Comparison of ENCODE assay signal across 1 cellular context in genomic region chr2:37412201-37412600, GRCh38.
TF ChIP-seq lines count a peak whose summit lies in the region.

No MANE protein-coding gene starts in this region.

TF ChIP-seq in H1, 55 proteins besides CTCF, POLR2A, EP300 and RAD21 (continued from another document):
- TF ChIP-seq, protein P1, sequence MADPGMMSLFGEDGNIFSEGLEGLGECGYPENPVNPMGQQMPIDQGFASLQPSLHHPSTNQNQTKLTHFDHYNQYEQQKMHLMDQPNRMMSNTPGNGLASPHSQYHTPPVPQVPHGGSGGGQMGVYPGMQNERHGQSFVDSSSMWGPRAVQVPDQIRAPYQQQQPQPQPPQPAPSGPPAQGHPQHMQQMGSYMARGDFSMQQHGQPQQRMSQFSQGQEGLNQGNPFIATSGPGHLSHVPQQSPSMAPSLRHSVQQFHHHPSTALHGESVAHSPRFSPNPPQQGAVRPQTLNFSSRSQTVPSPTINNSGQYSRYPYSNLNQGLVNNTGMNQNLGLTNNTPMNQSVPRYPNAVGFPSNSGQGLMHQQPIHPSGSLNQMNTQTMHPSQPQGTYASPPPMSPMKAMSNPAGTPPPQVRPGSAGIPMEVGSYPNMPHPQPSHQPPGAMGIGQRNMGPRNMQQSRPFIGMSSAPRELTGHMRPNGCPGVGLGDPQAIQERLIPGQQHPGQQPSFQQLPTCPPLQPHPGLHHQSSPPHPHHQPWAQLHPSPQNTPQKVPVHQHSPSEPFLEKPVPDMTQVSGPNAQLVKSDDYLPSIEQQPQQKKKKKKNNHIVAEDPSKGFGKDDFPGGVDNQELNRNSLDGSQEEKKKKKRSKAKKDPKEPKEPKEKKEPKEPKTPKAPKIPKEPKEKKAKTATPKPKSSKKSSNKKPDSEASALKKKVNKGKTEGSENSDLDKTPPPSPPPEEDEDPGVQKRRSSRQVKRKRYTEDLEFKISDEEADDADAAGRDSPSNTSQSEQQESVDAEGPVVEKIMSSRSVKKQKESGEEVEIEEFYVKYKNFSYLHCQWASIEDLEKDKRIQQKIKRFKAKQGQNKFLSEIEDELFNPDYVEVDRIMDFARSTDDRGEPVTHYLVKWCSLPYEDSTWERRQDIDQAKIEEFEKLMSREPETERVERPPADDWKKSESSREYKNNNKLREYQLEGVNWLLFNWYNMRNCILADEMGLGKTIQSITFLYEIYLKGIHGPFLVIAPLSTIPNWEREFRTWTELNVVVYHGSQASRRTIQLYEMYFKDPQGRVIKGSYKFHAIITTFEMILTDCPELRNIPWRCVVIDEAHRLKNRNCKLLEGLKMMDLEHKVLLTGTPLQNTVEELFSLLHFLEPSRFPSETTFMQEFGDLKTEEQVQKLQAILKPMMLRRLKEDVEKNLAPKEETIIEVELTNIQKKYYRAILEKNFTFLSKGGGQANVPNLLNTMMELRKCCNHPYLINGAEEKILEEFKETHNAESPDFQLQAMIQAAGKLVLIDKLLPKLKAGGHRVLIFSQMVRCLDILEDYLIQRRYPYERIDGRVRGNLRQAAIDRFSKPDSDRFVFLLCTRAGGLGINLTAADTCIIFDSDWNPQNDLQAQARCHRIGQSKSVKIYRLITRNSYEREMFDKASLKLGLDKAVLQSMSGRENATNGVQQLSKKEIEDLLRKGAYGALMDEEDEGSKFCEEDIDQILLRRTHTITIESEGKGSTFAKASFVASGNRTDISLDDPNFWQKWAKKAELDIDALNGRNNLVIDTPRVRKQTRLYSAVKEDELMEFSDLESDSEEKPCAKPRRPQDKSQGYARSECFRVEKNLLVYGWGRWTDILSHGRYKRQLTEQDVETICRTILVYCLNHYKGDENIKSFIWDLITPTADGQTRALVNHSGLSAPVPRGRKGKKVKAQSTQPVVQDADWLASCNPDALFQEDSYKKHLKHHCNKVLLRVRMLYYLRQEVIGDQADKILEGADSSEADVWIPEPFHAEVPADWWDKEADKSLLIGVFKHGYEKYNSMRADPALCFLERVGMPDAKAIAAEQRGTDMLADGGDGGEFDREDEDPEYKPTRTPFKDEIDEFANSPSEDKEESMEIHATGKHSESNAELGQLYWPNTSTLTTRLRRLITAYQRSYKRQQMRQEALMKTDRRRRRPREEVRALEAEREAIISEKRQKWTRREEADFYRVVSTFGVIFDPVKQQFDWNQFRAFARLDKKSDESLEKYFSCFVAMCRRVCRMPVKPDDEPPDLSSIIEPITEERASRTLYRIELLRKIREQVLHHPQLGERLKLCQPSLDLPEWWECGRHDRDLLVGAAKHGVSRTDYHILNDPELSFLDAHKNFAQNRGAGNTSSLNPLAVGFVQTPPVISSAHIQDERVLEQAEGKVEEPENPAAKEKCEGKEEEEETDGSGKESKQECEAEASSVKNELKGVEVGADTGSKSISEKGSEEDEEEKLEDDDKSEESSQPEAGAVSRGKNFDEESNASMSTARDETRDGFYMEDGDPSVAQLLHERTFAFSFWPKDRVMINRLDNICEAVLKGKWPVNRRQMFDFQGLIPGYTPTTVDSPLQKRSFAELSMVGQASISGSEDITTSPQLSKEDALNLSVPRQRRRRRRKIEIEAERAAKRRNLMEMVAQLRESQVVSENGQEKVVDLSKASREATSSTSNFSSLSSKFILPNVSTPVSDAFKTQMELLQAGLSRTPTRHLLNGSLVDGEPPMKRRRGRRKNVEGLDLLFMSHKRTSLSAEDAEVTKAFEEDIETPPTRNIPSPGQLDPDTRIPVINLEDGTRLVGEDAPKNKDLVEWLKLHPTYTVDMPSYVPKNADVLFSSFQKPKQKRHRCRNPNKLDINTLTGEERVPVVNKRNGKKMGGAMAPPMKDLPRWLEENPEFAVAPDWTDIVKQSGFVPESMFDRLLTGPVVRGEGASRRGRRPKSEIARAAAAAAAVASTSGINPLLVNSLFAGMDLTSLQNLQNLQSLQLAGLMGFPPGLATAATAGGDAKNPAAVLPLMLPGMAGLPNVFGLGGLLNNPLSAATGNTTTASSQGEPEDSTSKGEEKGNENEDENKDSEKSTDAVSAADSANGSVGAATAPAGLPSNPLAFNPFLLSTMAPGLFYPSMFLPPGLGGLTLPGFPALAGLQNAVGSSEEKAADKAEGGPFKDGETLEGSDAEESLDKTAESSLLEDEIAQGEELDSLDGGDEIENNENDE (IDR thresholded peaks at IDR 0.05; ENCODE audit: insufficient replicate concordance, low read length): no peak
- TF ChIP-seq HDAC2 (IDR thresholded peaks at IDR 0.05; ENCODE audit: borderline replicate concordance in 1 of 2, low read depth in 2 of 2, low read length in 2 of 2) (no peak), CHD2 (IDR thresholded peaks at IDR 0.05; ENCODE audit: low read length) (no peak), NANOG (IDR thresholded peaks at IDR 0.05; ENCODE audit: insufficient read depth, low read depth, low read length, poor library complexity, severe bottlenecking) (no peak), RXRA (IDR thresholded peaks at IDR 0.05; ENCODE audit: insufficient read depth, low read depth, low read length) (no peak)
